Comparison of ENCODE assay signal across 1 cellular context in the genomic region with DNA sequence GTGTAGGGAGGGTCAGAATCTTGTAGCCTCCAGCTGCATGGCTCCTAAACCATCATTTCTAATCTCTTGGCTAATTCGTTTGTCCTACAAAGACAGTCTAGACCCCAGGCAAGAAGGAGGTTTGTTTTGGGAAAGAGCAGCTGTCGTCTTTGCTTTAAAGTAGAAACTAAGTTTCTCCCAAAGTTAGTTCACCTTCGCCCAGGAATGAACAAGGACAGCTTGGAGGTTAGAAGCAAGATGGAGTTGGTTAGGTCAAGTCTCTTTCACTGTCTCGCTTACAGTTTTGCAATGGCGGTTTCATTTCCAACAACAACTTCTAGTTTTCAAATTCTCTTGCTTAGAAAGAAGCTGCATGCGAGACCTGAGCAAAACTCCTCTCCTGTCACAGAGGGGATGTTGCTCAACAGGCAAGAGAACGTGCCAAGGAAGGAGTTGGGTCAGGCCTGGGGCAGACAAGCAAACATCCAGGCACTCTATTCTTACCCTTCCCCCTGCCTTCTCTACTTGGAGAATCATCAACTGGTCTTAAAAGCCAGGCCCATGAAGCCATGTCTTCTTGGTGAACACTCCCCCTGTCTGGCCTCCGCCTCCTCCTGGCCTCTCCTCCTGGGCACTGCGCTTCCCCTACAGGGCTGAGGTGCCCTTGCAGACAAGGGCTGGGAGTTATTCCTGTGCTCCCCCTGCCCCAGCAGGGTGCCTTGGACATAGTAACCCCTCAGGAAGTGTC.
TF ChIP-seq lines count a peak whose summit lies in the region.

No MANE protein-coding gene starts in this region.

TF ChIP-seq in K562, 482 proteins besides CTCF, POLR2A, EP300 and RAD21 (continued from another document and continues in another):
- no peak for TF ChIP-seq NCOA4 (IDR thresholded peaks at IDR 0.05; ENCODE audit: partially characterized antibody)
- no peak for TF ChIP-seq HNRNPLL (IDR thresholded peaks at IDR 0.05; ENCODE audit: low read depth, low read length, poor library complexity, severe bottlenecking)
- TF ChIP-seq, protein P1, sequence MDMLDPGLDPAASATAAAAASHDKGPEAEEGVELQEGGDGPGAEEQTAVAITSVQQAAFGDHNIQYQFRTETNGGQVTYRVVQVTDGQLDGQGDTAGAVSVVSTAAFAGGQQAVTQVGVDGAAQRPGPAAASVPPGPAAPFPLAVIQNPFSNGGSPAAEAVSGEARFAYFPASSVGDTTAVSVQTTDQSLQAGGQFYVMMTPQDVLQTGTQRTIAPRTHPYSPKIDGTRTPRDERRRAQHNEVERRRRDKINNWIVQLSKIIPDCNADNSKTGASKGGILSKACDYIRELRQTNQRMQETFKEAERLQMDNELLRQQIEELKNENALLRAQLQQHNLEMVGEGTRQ (CRISPR knock-in tag; IDR thresholded peaks at IDR 0.05): no peak
- TF ChIP-seq, protein P2, sequence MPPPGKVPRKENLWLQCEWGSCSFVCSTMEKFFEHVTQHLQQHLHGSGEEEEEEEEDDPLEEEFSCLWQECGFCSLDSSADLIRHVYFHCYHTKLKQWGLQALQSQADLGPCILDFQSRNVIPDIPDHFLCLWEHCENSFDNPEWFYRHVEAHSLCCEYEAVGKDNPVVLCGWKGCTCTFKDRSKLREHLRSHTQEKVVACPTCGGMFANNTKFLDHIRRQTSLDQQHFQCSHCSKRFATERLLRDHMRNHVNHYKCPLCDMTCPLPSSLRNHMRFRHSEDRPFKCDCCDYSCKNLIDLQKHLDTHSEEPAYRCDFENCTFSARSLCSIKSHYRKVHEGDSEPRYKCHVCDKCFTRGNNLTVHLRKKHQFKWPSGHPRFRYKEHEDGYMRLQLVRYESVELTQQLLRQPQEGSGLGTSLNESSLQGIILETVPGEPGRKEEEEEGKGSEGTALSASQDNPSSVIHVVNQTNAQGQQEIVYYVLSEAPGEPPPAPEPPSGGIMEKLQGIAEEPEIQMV (tag; conservative IDR thresholded peaks at IDR 0.05; ENCODE audit: low read depth): peak; percentile 86
- TF ChIP-seq PHB2 (IDR thresholded peaks at IDR 0.05; ENCODE audit: low read depth): no peak
- TF ChIP-seq, protein P3, sequence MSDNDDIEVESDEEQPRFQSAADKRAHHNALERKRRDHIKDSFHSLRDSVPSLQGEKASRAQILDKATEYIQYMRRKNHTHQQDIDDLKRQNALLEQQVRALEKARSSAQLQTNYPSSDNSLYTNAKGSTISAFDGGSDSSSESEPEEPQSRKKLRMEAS (CRISPR knock-in tag; IDR thresholded peaks at IDR 0.05): no peak
- TF ChIP-seq ZNF507 (tag; conservative IDR thresholded peaks at IDR 0.05): no peak
- no peak for TF ChIP-seq MBD2 (IDR thresholded peaks at IDR 0.05; ENCODE audit: borderline replicate concordance, low read depth)
- TF ChIP-seq ZNF699 (CRISPR knock-in tag; IDR thresholded peaks at IDR 0.05; ENCODE audit: insufficient replicate concordance): no peak
- no peak for TF ChIP-seq MYBL2 (IDR thresholded peaks at IDR 0.05; ENCODE audit: low read depth)
- TF ChIP-seq MYBL2 (CRISPR knock-in tag; IDR thresholded peaks at IDR 0.05; ENCODE audit: borderline replicate concordance): no peak
- no peak for TF ChIP-seq HDAC2 (IDR thresholded peaks at IDR 0.05)
- peak; percentile 89; the same call in 1 of the 2 replicates for TF ChIP-seq ZNF583 (CRISPR knock-in tag; IDR thresholded peaks at IDR 0.05)
- TF ChIP-seq RBM15 (IDR thresholded peaks at IDR 0.05; ENCODE audit: insufficient read depth, low read length): no peak
- TF ChIP-seq ZNF561 (CRISPR knock-in tag; conservative IDR thresholded peaks at IDR 0.05): no peak
- no peak for TF ChIP-seq MAFG (tag; conservative IDR thresholded peaks at IDR 0.05)
- no peak for TF ChIP-seq ZNF274 (IDR thresholded peaks at IDR 0.05; ENCODE audit: borderline replicate concordance, low read depth, low read length)
- TF ChIP-seq, protein P4, sequence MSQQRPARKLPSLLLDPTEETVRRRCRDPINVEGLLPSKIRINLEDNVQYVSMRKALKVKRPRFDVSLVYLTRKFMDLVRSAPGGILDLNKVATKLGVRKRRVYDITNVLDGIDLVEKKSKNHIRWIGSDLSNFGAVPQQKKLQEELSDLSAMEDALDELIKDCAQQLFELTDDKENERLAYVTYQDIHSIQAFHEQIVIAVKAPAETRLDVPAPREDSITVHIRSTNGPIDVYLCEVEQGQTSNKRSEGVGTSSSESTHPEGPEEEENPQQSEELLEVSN (IDR thresholded peaks at IDR 0.05; ENCODE audit: borderline replicate concordance in 1 of 2, extremely low read depth in 1 of 2, insufficient read depth in 1 of 2, insufficient read length in 1 of 2, low read depth in 1 of 2, low read length in 1 of 2, poor library complexity in 1 of 2, severe bottlenecking in 1 of 2): no peak
- no peak for TF ChIP-seq NR2C2 (CRISPR knock-in tag; IDR thresholded peaks at IDR 0.05)
- TF ChIP-seq NR2C2 (tag; IDR thresholded peaks at IDR 0.05): peak; percentile 79
- no peak for TF ChIP-seq ZNF586 (CRISPR knock-in tag; conservative IDR thresholded peaks at IDR 0.05)
- no peak for TF ChIP-seq NEUROD1 (IDR thresholded peaks at IDR 0.05; ENCODE audit: borderline replicate concordance, low read depth, low read length, partially characterized antibody)
- TF ChIP-seq NR1H2 (CRISPR knock-in tag; IDR thresholded peaks at IDR 0.05): no peak
- TF ChIP-seq, protein P5, sequence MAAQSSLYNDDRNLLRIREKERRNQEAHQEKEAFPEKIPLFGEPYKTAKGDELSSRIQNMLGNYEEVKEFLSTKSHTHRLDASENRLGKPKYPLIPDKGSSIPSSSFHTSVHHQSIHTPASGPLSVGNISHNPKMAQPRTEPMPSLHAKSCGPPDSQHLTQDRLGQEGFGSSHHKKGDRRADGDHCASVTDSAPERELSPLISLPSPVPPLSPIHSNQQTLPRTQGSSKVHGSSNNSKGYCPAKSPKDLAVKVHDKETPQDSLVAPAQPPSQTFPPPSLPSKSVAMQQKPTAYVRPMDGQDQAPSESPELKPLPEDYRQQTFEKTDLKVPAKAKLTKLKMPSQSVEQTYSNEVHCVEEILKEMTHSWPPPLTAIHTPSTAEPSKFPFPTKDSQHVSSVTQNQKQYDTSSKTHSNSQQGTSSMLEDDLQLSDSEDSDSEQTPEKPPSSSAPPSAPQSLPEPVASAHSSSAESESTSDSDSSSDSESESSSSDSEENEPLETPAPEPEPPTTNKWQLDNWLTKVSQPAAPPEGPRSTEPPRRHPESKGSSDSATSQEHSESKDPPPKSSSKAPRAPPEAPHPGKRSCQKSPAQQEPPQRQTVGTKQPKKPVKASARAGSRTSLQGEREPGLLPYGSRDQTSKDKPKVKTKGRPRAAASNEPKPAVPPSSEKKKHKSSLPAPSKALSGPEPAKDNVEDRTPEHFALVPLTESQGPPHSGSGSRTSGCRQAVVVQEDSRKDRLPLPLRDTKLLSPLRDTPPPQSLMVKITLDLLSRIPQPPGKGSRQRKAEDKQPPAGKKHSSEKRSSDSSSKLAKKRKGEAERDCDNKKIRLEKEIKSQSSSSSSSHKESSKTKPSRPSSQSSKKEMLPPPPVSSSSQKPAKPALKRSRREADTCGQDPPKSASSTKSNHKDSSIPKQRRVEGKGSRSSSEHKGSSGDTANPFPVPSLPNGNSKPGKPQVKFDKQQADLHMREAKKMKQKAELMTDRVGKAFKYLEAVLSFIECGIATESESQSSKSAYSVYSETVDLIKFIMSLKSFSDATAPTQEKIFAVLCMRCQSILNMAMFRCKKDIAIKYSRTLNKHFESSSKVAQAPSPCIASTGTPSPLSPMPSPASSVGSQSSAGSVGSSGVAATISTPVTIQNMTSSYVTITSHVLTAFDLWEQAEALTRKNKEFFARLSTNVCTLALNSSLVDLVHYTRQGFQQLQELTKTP (IDR thresholded peaks at IDR 0.05; ENCODE audit: low read depth in 1 of 2, partially characterized antibody in 2 of 2): no peak
- TF ChIP-seq, protein P6, sequence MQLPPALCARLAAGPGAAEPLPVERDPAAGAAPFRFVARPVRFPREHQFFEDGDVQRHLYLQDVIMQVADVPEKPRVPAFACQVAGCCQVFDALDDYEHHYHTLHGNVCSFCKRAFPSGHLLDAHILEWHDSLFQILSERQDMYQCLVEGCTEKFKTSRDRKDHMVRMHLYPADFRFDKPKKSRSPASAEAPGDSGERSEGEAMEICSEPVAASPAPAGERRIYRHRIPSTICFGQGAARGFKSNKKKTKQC (CRISPR knock-in tag; IDR thresholded peaks at IDR 0.05): no peak
- TF ChIP-seq CBX1 (IDR thresholded peaks at IDR 0.05; ENCODE audit: low read depth): no peak
- TF ChIP-seq FOXK2 (conservative IDR thresholded peaks at IDR 0.05 in 1 of 2, IDR thresholded peaks at IDR 0.05 in 1 of 2; ENCODE audit: low read depth in 2 of 2): no peak
- TF ChIP-seq ZNF24 (IDR thresholded peaks at IDR 0.05): no peak
- TF ChIP-seq, protein P7, sequence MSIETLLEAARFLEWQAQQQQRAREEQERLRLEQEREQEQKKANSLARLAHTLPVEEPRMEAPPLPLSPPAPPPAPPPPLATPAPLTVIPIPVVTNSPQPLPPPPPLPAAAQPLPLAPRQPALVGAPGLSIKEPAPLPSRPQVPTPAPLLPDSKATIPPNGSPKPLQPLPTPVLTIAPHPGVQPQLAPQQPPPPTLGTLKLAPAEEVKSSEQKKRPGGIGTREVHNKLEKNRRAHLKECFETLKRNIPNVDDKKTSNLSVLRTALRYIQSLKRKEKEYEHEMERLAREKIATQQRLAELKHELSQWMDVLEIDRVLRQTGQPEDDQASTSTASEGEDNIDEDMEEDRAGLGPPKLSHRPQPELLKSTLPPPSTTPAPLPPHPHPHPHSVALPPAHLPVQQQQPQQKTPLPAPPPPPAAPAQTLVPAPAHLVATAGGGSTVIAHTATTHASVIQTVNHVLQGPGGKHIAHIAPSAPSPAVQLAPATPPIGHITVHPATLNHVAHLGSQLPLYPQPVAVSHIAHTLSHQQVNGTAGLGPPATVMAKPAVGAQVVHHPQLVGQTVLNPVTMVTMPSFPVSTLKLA (conservative IDR thresholded peaks at IDR 0.05): no peak
- TF ChIP-seq, protein P8, sequence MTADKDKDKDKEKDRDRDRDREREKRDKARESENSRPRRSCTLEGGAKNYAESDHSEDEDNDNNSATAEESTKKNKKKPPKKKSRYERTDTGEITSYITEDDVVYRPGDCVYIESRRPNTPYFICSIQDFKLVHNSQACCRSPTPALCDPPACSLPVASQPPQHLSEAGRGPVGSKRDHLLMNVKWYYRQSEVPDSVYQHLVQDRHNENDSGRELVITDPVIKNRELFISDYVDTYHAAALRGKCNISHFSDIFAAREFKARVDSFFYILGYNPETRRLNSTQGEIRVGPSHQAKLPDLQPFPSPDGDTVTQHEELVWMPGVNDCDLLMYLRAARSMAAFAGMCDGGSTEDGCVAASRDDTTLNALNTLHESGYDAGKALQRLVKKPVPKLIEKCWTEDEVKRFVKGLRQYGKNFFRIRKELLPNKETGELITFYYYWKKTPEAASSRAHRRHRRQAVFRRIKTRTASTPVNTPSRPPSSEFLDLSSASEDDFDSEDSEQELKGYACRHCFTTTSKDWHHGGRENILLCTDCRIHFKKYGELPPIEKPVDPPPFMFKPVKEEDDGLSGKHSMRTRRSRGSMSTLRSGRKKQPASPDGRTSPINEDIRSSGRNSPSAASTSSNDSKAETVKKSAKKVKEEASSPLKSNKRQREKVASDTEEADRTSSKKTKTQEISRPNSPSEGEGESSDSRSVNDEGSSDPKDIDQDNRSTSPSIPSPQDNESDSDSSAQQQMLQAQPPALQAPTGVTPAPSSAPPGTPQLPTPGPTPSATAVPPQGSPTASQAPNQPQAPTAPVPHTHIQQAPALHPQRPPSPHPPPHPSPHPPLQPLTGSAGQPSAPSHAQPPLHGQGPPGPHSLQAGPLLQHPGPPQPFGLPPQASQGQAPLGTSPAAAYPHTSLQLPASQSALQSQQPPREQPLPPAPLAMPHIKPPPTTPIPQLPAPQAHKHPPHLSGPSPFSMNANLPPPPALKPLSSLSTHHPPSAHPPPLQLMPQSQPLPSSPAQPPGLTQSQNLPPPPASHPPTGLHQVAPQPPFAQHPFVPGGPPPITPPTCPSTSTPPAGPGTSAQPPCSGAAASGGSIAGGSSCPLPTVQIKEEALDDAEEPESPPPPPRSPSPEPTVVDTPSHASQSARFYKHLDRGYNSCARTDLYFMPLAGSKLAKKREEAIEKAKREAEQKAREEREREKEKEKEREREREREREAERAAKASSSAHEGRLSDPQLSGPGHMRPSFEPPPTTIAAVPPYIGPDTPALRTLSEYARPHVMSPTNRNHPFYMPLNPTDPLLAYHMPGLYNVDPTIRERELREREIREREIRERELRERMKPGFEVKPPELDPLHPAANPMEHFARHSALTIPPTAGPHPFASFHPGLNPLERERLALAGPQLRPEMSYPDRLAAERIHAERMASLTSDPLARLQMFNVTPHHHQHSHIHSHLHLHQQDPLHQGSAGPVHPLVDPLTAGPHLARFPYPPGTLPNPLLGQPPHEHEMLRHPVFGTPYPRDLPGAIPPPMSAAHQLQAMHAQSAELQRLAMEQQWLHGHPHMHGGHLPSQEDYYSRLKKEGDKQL (CRISPR knock-in tag; IDR thresholded peaks at IDR 0.05; ENCODE audit: borderline replicate concordance): no peak
- no peak for TF ChIP-seq ZNF253 (CRISPR knock-in tag; conservative IDR thresholded peaks at IDR 0.05)
- no peak for TF ChIP-seq MEF2A (IDR thresholded peaks at IDR 0.05; ENCODE audit: control insufficient read depth, low read depth, low read length)
- TF ChIP-seq CBX5 (IDR thresholded peaks at IDR 0.05; ENCODE audit: borderline replicate concordance, low read depth): no peak
- TF ChIP-seq, protein P9, sequence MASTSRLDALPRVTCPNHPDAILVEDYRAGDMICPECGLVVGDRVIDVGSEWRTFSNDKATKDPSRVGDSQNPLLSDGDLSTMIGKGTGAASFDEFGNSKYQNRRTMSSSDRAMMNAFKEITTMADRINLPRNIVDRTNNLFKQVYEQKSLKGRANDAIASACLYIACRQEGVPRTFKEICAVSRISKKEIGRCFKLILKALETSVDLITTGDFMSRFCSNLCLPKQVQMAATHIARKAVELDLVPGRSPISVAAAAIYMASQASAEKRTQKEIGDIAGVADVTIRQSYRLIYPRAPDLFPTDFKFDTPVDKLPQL (IDR thresholded peaks at IDR 0.05; ENCODE audit: extremely low read depth, insufficient read length): no peak
- TF ChIP-seq, protein P10, sequence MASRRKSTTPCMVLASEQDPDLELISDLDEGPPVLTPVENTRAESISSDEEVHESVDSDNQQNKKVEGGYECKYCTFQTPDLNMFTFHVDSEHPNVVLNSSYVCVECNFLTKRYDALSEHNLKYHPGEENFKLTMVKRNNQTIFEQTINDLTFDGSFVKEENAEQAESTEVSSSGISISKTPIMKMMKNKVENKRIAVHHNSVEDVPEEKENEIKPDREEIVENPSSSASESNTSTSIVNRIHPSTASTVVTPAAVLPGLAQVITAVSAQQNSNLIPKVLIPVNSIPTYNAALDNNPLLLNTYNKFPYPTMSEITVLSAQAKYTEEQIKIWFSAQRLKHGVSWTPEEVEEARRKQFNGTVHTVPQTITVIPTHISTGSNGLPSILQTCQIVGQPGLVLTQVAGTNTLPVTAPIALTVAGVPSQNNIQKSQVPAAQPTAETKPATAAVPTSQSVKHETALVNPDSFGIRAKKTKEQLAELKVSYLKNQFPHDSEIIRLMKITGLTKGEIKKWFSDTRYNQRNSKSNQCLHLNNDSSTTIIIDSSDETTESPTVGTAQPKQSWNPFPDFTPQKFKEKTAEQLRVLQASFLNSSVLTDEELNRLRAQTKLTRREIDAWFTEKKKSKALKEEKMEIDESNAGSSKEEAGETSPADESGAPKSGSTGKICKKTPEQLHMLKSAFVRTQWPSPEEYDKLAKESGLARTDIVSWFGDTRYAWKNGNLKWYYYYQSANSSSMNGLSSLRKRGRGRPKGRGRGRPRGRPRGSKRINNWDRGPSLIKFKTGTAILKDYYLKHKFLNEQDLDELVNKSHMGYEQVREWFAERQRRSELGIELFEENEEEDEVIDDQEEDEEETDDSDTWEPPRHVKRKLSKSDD (conservative IDR thresholded peaks at IDR 0.05; ENCODE audit: low read length): no peak
- TF ChIP-seq MCM5 (IDR thresholded peaks at IDR 0.05; ENCODE audit: low read depth): no peak
- no peak for TF ChIP-seq SAFB (IDR thresholded peaks at IDR 0.05; ENCODE audit: borderline replicate concordance, low read depth, low read length)
- TF ChIP-seq NFYB (IDR thresholded peaks at IDR 0.05; ENCODE audit: extremely low read depth, insufficient read length): no peak
- TF ChIP-seq TCF7 (IDR thresholded peaks at IDR 0.05; ENCODE audit: borderline replicate concordance): no peak
- peak; percentile 96 for TF ChIP-seq DMBX1 (CRISPR knock-in tag; IDR thresholded peaks at IDR 0.05; ENCODE audit: borderline replicate concordance)
- TF ChIP-seq SMARCA5 (IDR thresholded peaks at IDR 0.05): no peak
